Comparison of ENCODE assay signal across 8 cellular contexts in genomic region chr11:128716661-128717210, GRCh38. TPM values are rescaled to one million over a fixed set of nuclear protein-coding genes. Genes with fewer than 3 reads are reported as not detected.
DNase-seq lines count a peak whose midpoint lies in the region; ATAC-seq and TF ChIP-seq lines count a peak whose summit lies in the region.

No MANE protein-coding gene starts in this region.

- H3K36me3 Mint-ChIP-seq in chondrocyte (ENCODE audit: low read depth) = no peaks in the 10 kb centered on the region

- H3K4me3 ChIP-seq in Panc1 (ENCODE audit: low read depth in 2 of 2, low read length in 2 of 2) = 0 out of 4 replicates have a peak overlapping the region, but pooled peaks of 1 of the 2 experiments have one; percentile 14
- H3K4me3 ChIP-seq in neuronal stem cell (ENCODE audit: low read length in 2 of 2) = no peak overlapping the region
- no peak overlapping the region for H3K4me3 ChIP-seq in BE2C (ENCODE audit: low read depth, low read length)

- H2BK15ac ChIP-seq in neuronal stem cell (ENCODE audit: low read length) = peak overlapping the region; percentile 91

- H3K4me1 ChIP-seq in Panc1 (ENCODE audit: control insufficient read depth, insufficient read depth, low read length) = peaks cover 8% of the 10 kb centered on the region
- H3K4me1 ChIP-seq in neuronal stem cell (ENCODE audit: control insufficient read depth in 2 of 2, insufficient read depth in 1 of 2, low read depth in 1 of 2, low read length in 2 of 2) = peaks cover 25 to 53% of the 10 kb centered on the region in 2 donors
- H3K4me1 ChIP-seq in BE2C = peaks cover 16% of the 10 kb centered on the region

- H2BK120ac ChIP-seq in neuronal stem cell (ENCODE audit: low read depth, low read length) = no peak overlapping the region

- no peak overlapping the region for H4K8ac ChIP-seq in neuronal stem cell (ENCODE audit: low read depth, low read length)

- H3K27me3 Mint-ChIP-seq in chondrocyte (ENCODE audit: low read depth) = no peaks in the 10 kb centered on the region

- no peak overlapping the region for H3K14ac ChIP-seq in neuronal stem cell (ENCODE audit: low read length)

- peak overlapping the region; percentile 81 for H2AK5ac ChIP-seq in neuronal stem cell (ENCODE audit: low read depth, low read length)

- peak; percentile 24 for ATAC-seq in GM19025 (IDR thresholded peaks at IDR 0.05; ENCODE audit: low read depth, unreplicated experiment)
- peak; percentile 71 for ATAC-seq in Panc1

- H3K4ac ChIP-seq in neuronal stem cell (ENCODE audit: low read length) = no peak overlapping the region

- intact Hi-C loops in Panc1 (cut with micrococcal nuclease; ENCODE audit: unreplicated experiment) = no loop called here

- H2AFZ ChIP-seq in neuronal stem cell (ENCODE audit: low read length) = peak overlapping the region; percentile 65

- H4K91ac ChIP-seq in neuronal stem cell (ENCODE audit: low read depth, low read length, poor library complexity) = no peak overlapping the region

- H3K79me1 ChIP-seq in neuronal stem cell (ENCODE audit: low read depth, low read length) = no peaks in the 10 kb centered on the region

- in situ Hi-C loops in Panc1 (cut with HindIII; ENCODE audit: low pct_unique_long_range_greater_than_20kb, low sequenced_read_pairs) = no loop called here

- POLR2A ChIA-PET in Panc1 (lab: Charles Lee) = no interaction called here

- TF ChIP-seq CTCF in Panc1 (IDR thresholded peaks at IDR 0.05) (no peak), chondrocyte (IDR thresholded peaks at IDR 0.05) (no peak), BE2C (IDR thresholded peaks at IDR 0.05; ENCODE audit: low read depth, low read length) (no peak)

- peak overlapping the region; percentile 98 for H3K27ac Mint-ChIP-seq in chondrocyte (ENCODE audit: unreplicated experiment)

- H2BK5ac ChIP-seq in neuronal stem cell (ENCODE audit: low read length) = no peak overlapping the region

- H3K9me3 Mint-ChIP-seq in chondrocyte (ENCODE audit: low read depth) = no peaks in the 10 kb centered on the region

- H3K18ac ChIP-seq in neuronal stem cell (ENCODE audit: low read length) = peak overlapping the region; percentile 51

- peak overlapping the region; percentile 52 for H3K4me3 Mint-ChIP-seq in chondrocyte (ENCODE audit: unreplicated experiment)

- no peak overlapping the region for H3K9ac ChIP-seq in neuronal stem cell (ENCODE audit: low read depth, low read length, poor library complexity)

- H3K27ac ChIP-seq in Panc1 (ENCODE audit: low read length) (peak overlapping the region; percentile 21), neuronal stem cell (replicated peaks; ENCODE audit: low read length) (no peak overlapping the region)

- no peaks in the 10 kb centered on the region for H3K27me3 ChIP-seq in Panc1 (ENCODE audit: control insufficient read depth, insufficient read depth, low read length)
- H3K27me3 ChIP-seq in neuronal stem cell (ENCODE audit: control insufficient read depth in 3 of 3, insufficient read depth in 3 of 3, low read depth in 1 of 3, low read length in 3 of 3) = peaks cover 0 to 2% (median 0%) of the 10 kb centered on the region in 3 experiments
- no peaks in the 10 kb centered on the region for H3K27me3 ChIP-seq in BE2C

- WGBS in neuronal stem cell (ENCODE audit: extremely low coverage in 2 of 2, insufficient read length in 2 of 2, insufficient replicate concordance in 1 of 2), 2 donors = no CpG with 5 or more reads among the region's 8 CpGs

- H3K9me3 ChIP-seq in Panc1 (ENCODE audit: control insufficient read depth, insufficient read depth, low read depth, low read length) (no peaks in the 10 kb centered on the region), neuronal stem cell (replicated peaks in 1 of 2; ENCODE audit: control insufficient read depth in 2 of 2, insufficient read depth in 1 of 2, low read depth in 1 of 2, low read length in 2 of 2) (peaks cover 0 to 3% of the 10 kb centered on the region in 2 donors), BE2C (no peaks in the 10 kb centered on the region)

- peaks cover 77% of the 10 kb centered on the region for H3K4me1 Mint-ChIP-seq in chondrocyte (ENCODE audit: low read depth)

- H2BK12ac ChIP-seq in neuronal stem cell (ENCODE audit: low read length) = no peak overlapping the region

- H3K36me3 ChIP-seq in Panc1 (ENCODE audit: control insufficient read depth, insufficient read depth, low read length) (no peaks in the 10 kb centered on the region), neuronal stem cell (replicated peaks in 1 of 2; ENCODE audit: control insufficient read depth in 2 of 2, insufficient read depth in 2 of 2, low read length in 2 of 2) (no peaks in the 10 kb centered on the region), BE2C (no peaks in the 10 kb centered on the region)

- CTCF ChIA-PET in Panc1 (lab: Charles Lee) = no interaction called here

- H3K23ac ChIP-seq in neuronal stem cell (ENCODE audit: low read depth, low read length, poor library complexity) = no peak overlapping the region

- DNase-seq in Panc1 (ENCODE audit: low read depth, low spot score) (no peak), chondrocyte (ENCODE audit: low spot score) (no peak), neuronal stem cell (ENCODE audit: low spot score) (no peak), Ammon's horn (ENCODE audit: low spot score) (no peak), NCI-H187 treated with DMSO at 0.1 percent for 48 hours (lab: John Stamatoyannopoulos, UW) (no peak), BE2C (no peak), occipital lobe (lab: John Stamatoyannopoulos, UW) (no peak)

- H3K4me2 ChIP-seq in neuronal stem cell (ENCODE audit: insufficient read depth, low read length, poor library complexity, severe bottlenecking) = no peak overlapping the region

- no TSS peak for BruUV-seq in Panc1 (replicated peaks; lab: Mats Ljungman, UMichigan)

RNA-seq across cellular contexts. Expression of gene FLI1, which starts 22.9 kb away (rescaled TPM):
- total RNA-seq in Panc1 (2021; ENCODE audit: unreplicated experiment) (1.5 TPM), chondrocyte (9.4 to 22.0 TPM (median 9.9 TPM) in 3 replicates), occipital lobe (4.7 TPM)
- 1.6 TPM for polyA plus RNA-seq in Panc1 (2012; ENCODE audit: insufficient read length)
- 0.06 TPM for polyA plus RNA-seq in neuronal stem cell (2013, experiment 1 of 2)
- polyA plus RNA-seq in neuronal stem cell (2013, experiment 2 of 2) = 0.03 TPM
- 2.7 TPM for polyA plus RNA-seq in BE2C (2012; ENCODE audit: insufficient read depth, insufficient read length, low read depth)
